Comparison of ENCODE assay signal across 8 cellular contexts in the genomic region with DNA sequence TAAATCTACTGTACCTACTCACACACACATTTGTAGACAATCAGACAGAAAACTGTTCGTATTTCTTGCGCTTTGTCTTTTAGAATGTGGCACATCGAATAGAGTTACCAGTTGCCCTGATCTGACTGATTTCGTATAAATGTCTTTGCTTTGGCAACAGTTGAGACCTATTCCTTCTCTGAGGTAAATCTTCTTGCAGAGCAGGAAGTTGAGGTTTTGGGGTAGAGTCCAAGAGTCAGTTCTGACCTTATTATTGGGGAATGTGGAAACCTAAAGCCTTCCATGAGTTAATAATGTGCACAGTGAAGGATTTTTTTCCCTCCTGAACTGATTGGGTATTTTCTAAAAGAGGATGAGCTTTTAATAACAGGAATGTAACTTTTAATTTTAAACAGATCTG.
A peak's percentile ranks its signal among the peaks of the same experiment; 100 is the strongest.
DNase-seq lines count a peak whose midpoint lies in the region; TF ChIP-seq lines count a peak whose summit lies in the region.

No MANE protein-coding gene starts in this region.

- no peaks in the 10 kb centered on the region for H3F3A ChIP-seq in neural progenitor cell (ENCODE audit: low read depth)

- WGBS in mammary epithelial cell (ENCODE audit: low coverage, missing lambda C conversion rate), result 3% methylated on average over 4 of the region's 4 CpGs

- H2AFZ ChIP-seq in mammary epithelial cell (ENCODE audit: low read depth, low read length) (peak overlapping the region; percentile 24), neural progenitor cell (replicated peaks) (no peak overlapping the region)

- no peak overlapping the region for H3K4me3 Mint-ChIP-seq in neural progenitor cell
- H3K4me3 Mint-ChIP-seq in activated naive CD4-positive, alpha-beta T cell treated with anti-CD3 and anti-CD28 coated beads, Interleukin-2, amount 10 ng/mL, durations not matched to agents 7 days and 5 days, result no peak overlapping the region

- peak overlapping the region; percentile 76 for H3K9ac ChIP-seq in mammary epithelial cell (ENCODE audit: insufficient read depth, low read length)
- H3K9ac ChIP-seq in neural progenitor cell, result no peak overlapping the region

- H3K4me1 Mint-ChIP-seq in neural progenitor cell, result peaks cover 10% of the 10 kb centered on the region
- H3K4me1 Mint-ChIP-seq in activated naive CD4-positive, alpha-beta T cell treated with anti-CD3 and anti-CD28 coated beads, Interleukin-2, amount 10 ng/mL, durations not matched to agents 7 days and 5 days, result no peaks in the 10 kb centered on the region

- TF ChIP-seq CTCF in mammary epithelial cell (conservative IDR thresholded peaks at IDR 0.05 in 1 of 2, IDR thresholded peaks at IDR 0.05 in 1 of 2; ENCODE audit: extremely low read depth in 1 of 2, insufficient read depth in 1 of 2, low read depth in 1 of 2, low read length in 2 of 2), result no peak
- no peak for TF ChIP-seq CTCF in neural progenitor cell (IDR thresholded peaks at IDR 0.05)

- peak overlapping the region; percentile 73 for H3K4me2 ChIP-seq in mammary epithelial cell (ENCODE audit: insufficient read depth, low read depth, low read length)
- H3K4me2 ChIP-seq in neural progenitor cell, result peak overlapping the region; percentile 42

- H3K9me3 Mint-ChIP-seq in neural progenitor cell, result peaks cover 5% of the 10 kb centered on the region
- H3K9me3 Mint-ChIP-seq in activated naive CD4-positive, alpha-beta T cell treated with anti-CD3 and anti-CD28 coated beads, Interleukin-2, amount 10 ng/mL, durations not matched to agents 7 days and 5 days, result no peaks in the 10 kb centered on the region

- H3K27me3 ChIP-seq in MG63 (no peaks in the 10 kb centered on the region), mammary epithelial cell (ENCODE audit: insufficient read depth, low read length) (no peaks in the 10 kb centered on the region), neural progenitor cell (no peaks in the 10 kb centered on the region)

- DNase-seq in AG20443 (ENCODE audit: low spot score) (peak; percentile 80), MG63 (peak; percentile 26), mammary epithelial cell (peak; percentile 93), neural progenitor cell (ENCODE audit: low spot score) (no peak), HEK293T (ENCODE audit: extremely low spot score) (no peak), mesenteric fat pad (ENCODE audit: low spot score) (no peak)
- DNase-seq in activated CD4-positive, alpha-beta T cell treated with anti-CD3 and anti-CD28 coated beads for 1 hour, result no peak
- no peak for DNase-seq in activated naive CD4-positive, alpha-beta T cell treated with anti-CD3 and anti-CD28 coated beads, Interleukin-2, amount 10 ng/mL, durations not matched to agents 7 days and 5 days

- POLR2A ChIA-PET in HEK293T (lab: Yijun Ruan, JAX), result no interaction called here

- H3K27ac ChIP-seq in mammary epithelial cell (ENCODE audit: insufficient read depth, low read depth, low read length) (peak overlapping the region; percentile 96), neural progenitor cell (no peak overlapping the region)

- peaks cover 39% of the 10 kb centered on the region for H3K4me1 ChIP-seq in mammary epithelial cell (ENCODE audit: insufficient read depth, low read length)
- H3K4me1 ChIP-seq in neural progenitor cell, result peaks cover 13% of the 10 kb centered on the region

- no peak overlapping the region for H3K27ac Mint-ChIP-seq in neural progenitor cell
- H3K27ac Mint-ChIP-seq in activated naive CD4-positive, alpha-beta T cell treated with anti-CD3 and anti-CD28 coated beads, Interleukin-2, amount 10 ng/mL, durations not matched to agents 7 days and 5 days, result no peak overlapping the region

- intact Hi-C loops in mammary epithelial cell (cut with micrococcal nuclease), result no loop called here

- H3K9me3 ChIP-seq in MG63, result no peaks in the 10 kb centered on the region
- H3K9me3 ChIP-seq in mammary epithelial cell (replicated peaks; ENCODE audit: insufficient read depth, low read length), result no peaks in the 10 kb centered on the region
- H3K9me3 ChIP-seq in neural progenitor cell (ENCODE audit: low read depth), result no peaks in the 10 kb centered on the region

- no peaks in the 10 kb centered on the region for H3K27me3 Mint-ChIP-seq in neural progenitor cell (ENCODE audit: insufficient read depth, low read depth)
- H3K27me3 Mint-ChIP-seq in activated naive CD4-positive, alpha-beta T cell treated with anti-CD3 and anti-CD28 coated beads, Interleukin-2, amount 10 ng/mL, durations not matched to agents 7 days and 5 days, result no peaks in the 10 kb centered on the region

- H3K4me3 ChIP-seq in MG63 (no peak overlapping the region), mammary epithelial cell (replicated peaks in 1 of 3; ENCODE audit: insufficient read depth in 1 of 3, low read depth in 2 of 3, low read length in 3 of 3) (peak overlapping the region in 2 of 3 experiments; percentile 9 to 26), neural progenitor cell (no peak overlapping the region)

- dilution Hi-C loops in mammary epithelial cell (cut with HindIII; ENCODE audit: low sequenced_read_pairs), result no loop called here

- CTCF ChIA-PET in mammary epithelial cell (lab: Charles Lee; ENCODE audit: low non-redundant PET), result no interaction called here
- CTCF ChIA-PET in HEK293T (lab: Yijun Ruan, JAX), result no interaction called here
- CTCF ChIA-PET in activated naive CD4-positive, alpha-beta T cell treated with anti-CD3 and anti-CD28 coated beads, Interleukin-2, amount 10 ng/mL, durations not matched to agents 7 days and 5 days (lab: Charles Lee), result no interaction called here

- no peaks in the 10 kb centered on the region for H4K20me1 ChIP-seq in mammary epithelial cell (ENCODE audit: insufficient read depth, low read length)
- H4K20me1 ChIP-seq in neural progenitor cell (ENCODE audit: low read depth), result peaks cover 3% of the 10 kb centered on the region

- H3K36me3 ChIP-seq in MG63 (no peaks in the 10 kb centered on the region), mammary epithelial cell (ENCODE audit: insufficient read depth, low read length) (no peaks in the 10 kb centered on the region), neural progenitor cell (no peaks in the 10 kb centered on the region)

- BruUV-seq in mammary epithelial cell (replicated peaks; lab: Mats Ljungman, UMichigan), result no TSS peak

- in situ Hi-C loops in mammary epithelial cell (cut with MboI; ENCODE audit: low sequenced_read_pairs in 2 of 2), result loop anchor here in 1 of 2 donors (25.0 kb wide), 1 partner anchor 132 kb away; a partner anchor contains a TSS

- peaks cover 2% of the 10 kb centered on the region for H3K36me3 Mint-ChIP-seq in neural progenitor cell
- no peaks in the 10 kb centered on the region for H3K36me3 Mint-ChIP-seq in activated naive CD4-positive, alpha-beta T cell treated with anti-CD3 and anti-CD28 coated beads, Interleukin-2, amount 10 ng/mL, durations not matched to agents 7 days and 5 days

- H3K79me2 ChIP-seq in mammary epithelial cell (ENCODE audit: insufficient read depth, low read length), result peaks cover 37% of the 10 kb centered on the region
- H3K79me2 ChIP-seq in neural progenitor cell (ENCODE audit: low read depth), result peaks cover 9% of the 10 kb centered on the region

TF ChIP-seq in HEK293T, 16 proteins besides CTCF, POLR2A, EP300 and RAD21:
- TF ChIP-seq FOXA1 (IDR thresholded peaks at IDR 0.05), result no peak
- TF ChIP-seq FOXK2 (IDR thresholded peaks at IDR 0.05), result no peak
- TF ChIP-seq LEF1 (IDR thresholded peaks at IDR 0.05; ENCODE audit: borderline replicate concordance), result no peak
- TF ChIP-seq FOXM1 (IDR thresholded peaks at IDR 0.05; ENCODE audit: borderline replicate concordance), result no peak
- TF ChIP-seq ZNF384 (IDR thresholded peaks at IDR 0.05), result no peak
- TF ChIP-seq TARDBP (IDR thresholded peaks at IDR 0.05), result no peak

Comparison
In these comparisons a context has a peak if more than half of its experiments do, and no peak if none do; other contexts are left out.
1. DNase-seq: peak in AG20443 (single experiment), MG63 (single experiment) and mammary epithelial cell (single experiment); none in neural progenitor cell (single experiment), activated CD4-positive, alpha-beta T cell treated with anti-CD3 and anti-CD28 coated beads for 1 hour (single experiment), HEK293T (single experiment), activated naive CD4-positive, alpha-beta T cell treated with anti-CD3 and anti-CD28 coated beads, Interleukin-2, amount 10 ng/mL, durations not matched to agents 7 days and 5 days (single experiment) and mesenteric fat pad (single experiment).
2. H3K4me3 ChIP-seq: peak in mammary epithelial cell (2 of 3); none in MG63 (single experiment) and neural progenitor cell (single experiment).